In the genomic region with DNA sequence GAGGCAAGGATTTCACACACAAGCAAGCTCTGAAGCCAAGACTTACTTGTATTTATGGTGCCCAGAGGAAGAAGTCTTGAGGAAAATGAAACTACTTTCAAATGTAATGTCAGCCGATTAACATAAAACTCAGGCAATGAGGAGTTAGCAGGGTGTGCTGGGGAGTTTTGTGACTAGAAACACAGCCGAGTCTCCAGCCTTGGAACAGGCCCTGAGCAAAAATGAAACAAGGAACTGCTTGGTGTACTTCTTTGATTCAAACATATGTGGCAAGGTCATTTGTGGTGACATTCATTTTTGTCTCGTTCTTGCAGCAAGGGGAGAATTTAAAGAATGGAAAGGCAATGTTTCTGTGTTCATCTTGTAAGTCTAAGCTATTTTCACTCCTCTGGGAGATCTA, we compare ENCODE assay signal across 14 cellular contexts. TPM values are rescaled to one million over a fixed set of nuclear protein-coding genes. Genes with fewer than 3 reads are reported as not detected.
DNase-seq lines count a peak whose midpoint lies in the region; ATAC-seq and TF ChIP-seq lines count a peak whose summit lies in the region.
"Had no signal": no experiment of that assay in that cellular context is flagged by ENCODE, and none has a peak within 500 bp of the region (broad histone marks: within the 10 kb centered on the region; RNA-seq: fewer than 3 reads in every experiment).

No MANE protein-coding gene starts in this region.

- H3K4me1 Mint-ChIP-seq in CD14-positive monocyte, result peaks cover 14% of the 10 kb centered on the region
- no peaks in the 10 kb centered on the region for H3K4me1 Mint-ChIP-seq in CD4-positive, alpha-beta T cell (ENCODE audit: low read depth)
- peaks cover 4% of the 10 kb centered on the region for H3K4me1 Mint-ChIP-seq in activated naive CD8-positive, alpha-beta T cell treated with anti-CD3 and anti-CD28 coated beads, Interleukin-2, amount 50 U/mL, for 24 hours

- no peaks in the 10 kb centered on the region for H3K9me3 ChIP-seq in CD4-positive, alpha-beta T cell (ENCODE audit: control insufficient read depth, low read length)

- peak overlapping the region; percentile 9 to 61 for H3K4me3 Mint-ChIP-seq in CD14-positive monocyte
- no peak overlapping the region for H3K4me3 Mint-ChIP-seq in CD4-positive, alpha-beta T cell
- no peak overlapping the region for H3K4me3 Mint-ChIP-seq in activated naive CD8-positive, alpha-beta T cell treated with anti-CD3 and anti-CD28 coated beads, Interleukin-2, amount 50 U/mL, for 24 hours
- H3K4me3 Mint-ChIP-seq: activated CD8-positive, alpha-beta T cell treated with anti-CD3 and anti-CD28 coated beads, Interleukin-2, amount 10 ng/mL, durations not matched to agents 7 days and 5 days; stimulated activated naive CD8-positive, alpha-beta T cell treated with anti-CD3 and anti-CD28 coated beads, Interleukin-15, Interleukin-2, amounts not matched to agents 100 ng/mL and 50 ng/mL, for 24 hours had no signal

- no peak overlapping the region for H3K27ac ChIP-seq in CD4-positive, alpha-beta T cell (ENCODE audit: low read depth, low read length)

- H3K27me3 Mint-ChIP-seq in CD14-positive monocyte (ENCODE audit: low read depth in 3 of 3), result peaks cover 0 to 2% (median 0%) of the 10 kb centered on the region in 3 donors
- peaks cover 28% of the 10 kb centered on the region for H3K27me3 Mint-ChIP-seq in CD4-positive, alpha-beta T cell
- peaks cover 7% of the 10 kb centered on the region for H3K27me3 Mint-ChIP-seq in activated naive CD8-positive, alpha-beta T cell treated with anti-CD3 and anti-CD28 coated beads, Interleukin-2, amount 50 U/mL, for 24 hours

- peaks cover 4% of the 10 kb centered on the region for H3K27me3 ChIP-seq in CD4-positive, alpha-beta T cell (ENCODE audit: control insufficient read depth, insufficient read depth, low read length)

- peak overlapping the region; percentile 1 to 69 (median 62) for H3K27ac Mint-ChIP-seq in CD14-positive monocyte
- H3K27ac Mint-ChIP-seq in CD4-positive, alpha-beta T cell, result no peak overlapping the region
- no peak overlapping the region for H3K27ac Mint-ChIP-seq in activated naive CD8-positive, alpha-beta T cell treated with anti-CD3 and anti-CD28 coated beads, Interleukin-2, amount 50 U/mL, for 24 hours
- H3K27ac Mint-ChIP-seq: activated CD8-positive, alpha-beta T cell treated with anti-CD3 and anti-CD28 coated beads, Interleukin-2, amount 10 ng/mL, durations not matched to agents 7 days and 5 days; stimulated activated naive CD8-positive, alpha-beta T cell treated with anti-CD3 and anti-CD28 coated beads, Interleukin-15, Interleukin-2, amounts not matched to agents 100 ng/mL and 50 ng/mL, for 24 hours had no signal

- intact Hi-C loops in CD14-positive monocyte (cut with micrococcal nuclease), result no loop called here
- intact Hi-C loops in CD4-positive, alpha-beta T cell (cut with DNase I, micrococcal nuclease), result no loop called here

- TF ChIP-seq CTCF in CD14-positive monocyte (IDR thresholded peaks at IDR 0.05), result no peak
- no peak for TF ChIP-seq CTCF in CD4-positive, alpha-beta T cell (IDR thresholded peaks at IDR 0.05)

- POLR2A ChIA-PET in CD4-positive, alpha-beta T cell (lab: Charles Lee), result no interaction called here

- DNase-seq in CD14-positive monocyte (ENCODE audit: low spot score) (no peak), OCI-M1 (lab: John Stamatoyannopoulos, UW) (peak; percentile 48), mucosa of gallbladder (ENCODE audit: low spot score) (no peak), SW480 (ENCODE audit: low spot score) (no peak)
- no peak for DNase-seq in CD4-positive, alpha-beta T cell
- no peak for DNase-seq in activated naive CD8-positive, alpha-beta T cell treated with anti-CD3 and anti-CD28 coated beads, Interleukin-2, amount 50 U/mL, for 24 hours
- DNase-seq: activated CD8-positive, alpha-beta T cell treated with anti-CD3 and anti-CD28 coated beads, Interleukin-2, amount 10 ng/mL, durations not matched to agents 7 days and 5 days; aorta; GDM1; IMR-90 had no signal

- CTCF ChIA-PET in CD4-positive, alpha-beta T cell (lab: Charles Lee), result no interaction called here

- peaks cover 0 to 2% (median 0%) of the 10 kb centered on the region in 7 donors for H3K9me3 Mint-ChIP-seq in CD14-positive monocyte
- no peaks in the 10 kb centered on the region for H3K9me3 Mint-ChIP-seq in CD4-positive, alpha-beta T cell
- no peaks in the 10 kb centered on the region for H3K9me3 Mint-ChIP-seq in activated naive CD8-positive, alpha-beta T cell treated with anti-CD3 and anti-CD28 coated beads, Interleukin-2, amount 50 U/mL, for 24 hours
- H3K9me3 Mint-ChIP-seq: stimulated activated naive CD8-positive, alpha-beta T cell treated with anti-CD3 and anti-CD28 coated beads, Interleukin-15, Interleukin-2, amounts not matched to agents 100 ng/mL and 50 ng/mL, for 24 hours had no signal

- ATAC-seq in GM19397 (IDR thresholded peaks at IDR 0.05; ENCODE audit: unreplicated experiment), result peak; percentile 49
- ATAC-seq in HG03025 (IDR thresholded peaks at IDR 0.05; ENCODE audit: low FRiP score, unreplicated experiment), result peak; percentile 63
- no peak for ATAC-seq in CD4-positive, alpha-beta T cell (ENCODE audit: poor library complexity)
- no peak for ATAC-seq in activated naive CD8-positive, alpha-beta T cell treated with anti-CD3 and anti-CD28 coated beads, Interleukin-2, amount 50 U/mL, for 24 hours
- ATAC-seq: activated CD8-positive, alpha-beta T cell treated with anti-CD3 and anti-CD28 coated beads, Interleukin-2, amount 10 ng/mL, durations not matched to agents 7 days and 5 days had no signal

- H3K36me3 Mint-ChIP-seq in CD14-positive monocyte, result no peaks in the 10 kb centered on the region
- H3K36me3 Mint-ChIP-seq in CD4-positive, alpha-beta T cell (ENCODE audit: low read depth), result no peaks in the 10 kb centered on the region
- H3K36me3 Mint-ChIP-seq in activated naive CD8-positive, alpha-beta T cell treated with anti-CD3 and anti-CD28 coated beads, Interleukin-2, amount 50 U/mL, for 24 hours (ENCODE audit: low read depth), result no peaks in the 10 kb centered on the region

RNA-seq across cellular contexts. Expression of gene DYTN, which starts 4.4 kb away (rescaled TPM):
- not detected for polyA plus RNA-seq in CD14-positive monocyte
- total RNA-seq in mucosa of gallbladder, result not detected
- total RNA-seq in CD4-positive, alpha-beta T cell, result not detected
- total RNA-seq: activated CD8-positive, alpha-beta T cell treated with anti-CD3 and anti-CD28 coated beads, Interleukin-2, amount 10 ng/mL, durations not matched to agents 7 days and 5 days; aorta; IMR-90; SK-MEL-5 had no signal
- polyA plus RNA-seq: aorta, IMR-90 had no signal

RNA-seq across cellular contexts. Expression of gene MDH1B, which starts 51.4 kb away (rescaled TPM):
- polyA plus RNA-seq in CD14-positive monocyte, result not detected
- total RNA-seq in mucosa of gallbladder, result 2.4 TPM
- total RNA-seq in CD4-positive, alpha-beta T cell, result under 1 TPM; 0.25 to 0.31 TPM

RNA-seq across cellular contexts. Expression of gene FASTKD2, which starts 51.6 kb away (rescaled TPM):
- polyA plus RNA-seq in CD14-positive monocyte, result 10 to 100 TPM; 11.3 to 12.7 TPM
- total RNA-seq in mucosa of gallbladder, result 16.9 TPM
- total RNA-seq in CD4-positive, alpha-beta T cell, result 10 to 100 TPM; 24.9 to 25.7 TPM

Comparison
In these comparisons a context has a peak if more than half of its experiments do, and no peak if none do; other contexts are left out.
1. H3K27ac Mint-ChIP-seq: peak in CD14-positive monocyte (7 of 7); none in CD4-positive, alpha-beta T cell (single experiment) and activated naive CD8-positive, alpha-beta T cell treated with anti-CD3 and anti-CD28 coated beads, Interleukin-2, amount 50 U/mL, for 24 hours (single experiment).
2. H3K4me3 Mint-ChIP-seq: peak in CD14-positive monocyte (2 of 2); none in CD4-positive, alpha-beta T cell (single experiment) and activated naive CD8-positive, alpha-beta T cell treated with anti-CD3 and anti-CD28 coated beads, Interleukin-2, amount 50 U/mL, for 24 hours (single experiment).
3. ATAC-seq: peak in GM19397 (single experiment) and HG03025 (single experiment); none in CD4-positive, alpha-beta T cell (single experiment) and activated naive CD8-positive, alpha-beta T cell treated with anti-CD3 and anti-CD28 coated beads, Interleukin-2, amount 50 U/mL, for 24 hours (single experiment).